ENCODE assay signal across 27 cellular contexts in genomic region chr2:95390881-95391321, GRCh38.
"Had no signal": no experiment of that assay in that cellular context is flagged by ENCODE, and none has a peak within 500 bp of the region (broad histone marks: within the 10 kb centered on the region; RNA-seq: fewer than 3 reads in every experiment).

No MANE protein-coding gene starts in this region.

- H3K27ac Mint-ChIP-seq: activated CD4-positive, alpha-beta memory T cell treated with anti-CD3 and anti-CD28 coated beads for 36 hours; activated CD4-positive, alpha-beta T cell treated with anti-CD3 and anti-CD28 coated beads, Interleukin-2, amount 10 ng/mL, durations not matched to agents 24 days and 14 days; activated naive CD4-positive, alpha-beta T cell treated with anti-CD3 and anti-CD28 coated beads, Interleukin-2, amount 10 ng/mL, durations not matched to agents 7 days and 5 days; effector memory CD8-positive, alpha-beta T cell; nephron progenitor cell; stimulated activated memory B cell treated with anti-CD40 and anti-IgM and Interleukin-4, amounts not matched to agents 10 μg/mL and 1 μg/mL and 100 μg/mL, for 72 hours had no signal

- H3K4me3 Mint-ChIP-seq: activated CD4-positive, alpha-beta memory T cell treated with anti-CD3 and anti-CD28 coated beads for 36 hours; activated CD4-positive, alpha-beta T cell treated with anti-CD3 and anti-CD28 coated beads, Interleukin-2, amount 10 ng/mL, durations not matched to agents 24 days and 14 days; activated naive CD4-positive, alpha-beta T cell treated with anti-CD3 and anti-CD28 coated beads, Interleukin-2, amount 10 ng/mL, durations not matched to agents 7 days and 5 days; effector memory CD8-positive, alpha-beta T cell; naive B cell; nephron progenitor cell; stimulated activated memory B cell treated with anti-CD40 and anti-IgM and Interleukin-4, amounts not matched to agents 10 μg/mL and 1 μg/mL and 100 μg/mL, for 72 hours; stimulated activated naive CD8-positive, alpha-beta T cell treated with anti-CD3 and anti-CD28 coated beads, Interleukin-15, amount 100 ng/mL, for 72 hours had no signal

- H3K9me3 ChIP-seq: gastroesophageal sphincter, lower lobe of right lung, mucosa of descending colon, pancreas, right atrium auricular region, upper lobe of left lung had no signal

- H3K27ac ChIP-seq: brain microvascular endothelial cell, coronary artery, dorsolateral prefrontal cortex, gastroesophageal sphincter, hepatocyte, lower lobe of right lung, right atrium auricular region, upper lobe of left lung had no signal

- H3K36me3 Mint-ChIP-seq: activated CD4-positive, alpha-beta memory T cell treated with anti-CD3 and anti-CD28 coated beads for 36 hours; activated naive CD4-positive, alpha-beta T cell treated with anti-CD3 and anti-CD28 coated beads, Interleukin-2, amount 10 ng/mL, durations not matched to agents 7 days and 5 days; naive B cell; stimulated activated memory B cell treated with anti-CD40 and anti-IgM and Interleukin-4, amounts not matched to agents 10 μg/mL and 1 μg/mL and 100 μg/mL, for 72 hours had no signal

- H3K36me3 ChIP-seq: brain microvascular endothelial cell, gastroesophageal sphincter, lower lobe of right lung, pancreas, right atrium auricular region, upper lobe of left lung had no signal

- H3K4me3 ChIP-seq: coronary artery, dorsolateral prefrontal cortex, gastroesophageal sphincter, hepatocyte, lower lobe of right lung, mucosa of descending colon, pancreas, right atrium auricular region, upper lobe of left lung had no signal

- H3K27me3 Mint-ChIP-seq: activated CD4-positive, alpha-beta memory T cell treated with anti-CD3 and anti-CD28 coated beads for 36 hours; activated CD4-positive, alpha-beta T cell treated with anti-CD3 and anti-CD28 coated beads, Interleukin-2, amount 10 ng/mL, durations not matched to agents 24 days and 14 days had no signal

- H3K9me3 Mint-ChIP-seq: activated CD4-positive, alpha-beta memory T cell treated with anti-CD3 and anti-CD28 coated beads for 36 hours; activated CD4-positive, alpha-beta T cell treated with anti-CD3 and anti-CD28 coated beads, Interleukin-2, amount 10 ng/mL, durations not matched to agents 24 days and 14 days; activated naive CD4-positive, alpha-beta T cell treated with anti-CD3 and anti-CD28 coated beads, Interleukin-2, amount 10 ng/mL, durations not matched to agents 7 days and 5 days; effector memory CD8-positive, alpha-beta T cell; naive B cell; stimulated activated memory B cell treated with anti-CD40 and anti-IgM and Interleukin-4, amounts not matched to agents 10 μg/mL and 1 μg/mL and 100 μg/mL, for 72 hours; stimulated activated naive CD8-positive, alpha-beta T cell treated with anti-CD3 and anti-CD28 coated beads, Interleukin-15, amount 100 ng/mL, for 72 hours had no signal

- H3K27me3 ChIP-seq: brain microvascular endothelial cell, dorsolateral prefrontal cortex, hepatocyte, pancreas, right atrium auricular region, upper lobe of left lung had no signal

- H3K4me1 ChIP-seq: lower lobe of right lung had no signal

- DNase-seq: activated CD4-positive, alpha-beta memory T cell treated with anti-CD3 and anti-CD28 coated beads for 36 hours; activated CD4-positive, alpha-beta T cell treated with anti-CD3 and anti-CD28 coated beads, Interleukin-2, amount 10 ng/mL, durations not matched to agents 24 days and 14 days; activated CD8-positive, alpha-beta memory T cell treated with anti-CD3 and anti-CD28 coated beads, Interleukin-2, amount 50 U/mL, for 4 hours; activated gamma-delta T cell; activated naive CD4-positive, alpha-beta T cell treated with anti-CD3 and anti-CD28 coated beads, Interleukin-2, amount 10 ng/mL, durations not matched to agents 7 days and 5 days; activated T-cell treated with anti-CD3 and anti-CD28 coated beads, Interleukin-2, amount 50 U/mL, for 1 hour; amniotic stem cell; brain microvascular endothelial cell; effector memory CD8-positive, alpha-beta T cell; left cardiac atrium; lower lobe of right lung; mesendoderm; naive B cell; nephron progenitor cell; stimulated activated CD4-positive, alpha-beta T cell treated with anti-CD3 and anti-CD28 coated beads, Interleukin-12 subunit alpha, Interleukin-12 subunit beta, amount 100 ng/mL, for 4 hours; stimulated activated CD4-positive, alpha-beta T cell treated with anti-CD3 and anti-CD28 coated beads, Interleukin-4, amount 100 ng/mL, for 1 hour; stimulated activated naive CD8-positive, alpha-beta T cell treated with anti-CD3 and anti-CD28 coated beads, Interleukin-15, amount 100 ng/mL, for 72 hours; T-helper 2 cell had no signal

- H3K4me1 Mint-ChIP-seq: activated naive CD4-positive, alpha-beta T cell treated with anti-CD3 and anti-CD28 coated beads, Interleukin-2, amount 10 ng/mL, durations not matched to agents 7 days and 5 days; nephron progenitor cell; stimulated activated memory B cell treated with anti-CD40 and anti-IgM and Interleukin-4, amounts not matched to agents 10 μg/mL and 1 μg/mL and 100 μg/mL, for 72 hours; stimulated activated naive CD8-positive, alpha-beta T cell treated with anti-CD3 and anti-CD28 coated beads, Interleukin-15, amount 100 ng/mL, for 72 hours had no signal

- ATAC-seq: effector memory CD8-positive, alpha-beta T cell; gastroesophageal sphincter; left cardiac atrium; lower lobe of right lung; stimulated activated memory B cell treated with anti-CD40 and anti-IgM and Interleukin-4, amounts not matched to agents 10 μg/mL and 1 μg/mL and 100 μg/mL, for 72 hours; stimulated activated naive CD8-positive, alpha-beta T cell treated with anti-CD3 and anti-CD28 coated beads, Interleukin-15, amount 100 ng/mL, for 72 hours had no signal
